ENCODE assay signal across 8 cellular contexts in genomic region chr18:56873441-56874140, GRCh38.
DNase-seq lines count a peak whose midpoint lies in the region; ATAC-seq and TF ChIP-seq lines count a peak whose summit lies in the region.

No MANE protein-coding gene starts in this region.

- no peaks in the 10 kb centered on the region for H3K36me3 Mint-ChIP-seq in glutamatergic neuron (ENCODE audit: unreplicated experiment)

- peaks cover 2% of the 10 kb centered on the region for H3K9me3 Mint-ChIP-seq in glutamatergic neuron (ENCODE audit: unreplicated experiment)

- H3K4me1 ChIP-seq in colonic mucosa: no peaks in the 10 kb centered on the region

- no peaks in the 10 kb centered on the region for H3K27me3 ChIP-seq in colonic mucosa

- intact Hi-C loops in colonic mucosa (cut with DNase I) (no loop called here), posterior vena cava (cut with DNase I) (no loop called here)

- no peak overlapping the region for H3K9ac ChIP-seq in colonic mucosa (ENCODE audit: low read depth in 2 of 2, low read length in 2 of 2)

- DNase-seq in NOMO-1 treated with DMSO at 0.1 percent for 48 hours (lab: John Stamatoyannopoulos, UW; ENCODE audit: unreplicated experiment) (peak; percentile 41), glutamatergic neuron (peak; percentile 66), nucleus accumbens (lab: John Stamatoyannopoulos, UW) (peak in 43 of 56 donors; percentile 1 to 69 (median 42)), colonic mucosa (no peak), posterior vena cava (ENCODE audit: low spot score) (no peak)
- no peak for DNase-seq in activated CD8-positive, alpha-beta memory T cell treated with anti-CD3 and anti-CD28 coated beads, Interleukin-2, amount 50 U/mL, for 48 hours

- no peaks in the 10 kb centered on the region for H3K36me3 ChIP-seq in colonic mucosa

- H3K27ac Mint-ChIP-seq in glutamatergic neuron (ENCODE audit: unreplicated experiment): peak overlapping the region; percentile 97

- H3K27me3 Mint-ChIP-seq in glutamatergic neuron (ENCODE audit: unreplicated experiment): peaks cover 3% of the 10 kb centered on the region

- H3K4me3 Mint-ChIP-seq in glutamatergic neuron (ENCODE audit: unreplicated experiment): peak overlapping the region; percentile 72

- TF ChIP-seq CTCF in glutamatergic neuron (IDR thresholded peaks at IDR 0.05; ENCODE audit: partially characterized antibody, unreplicated experiment) (no peak), colonic mucosa (IDR thresholded peaks at IDR 0.05) (no peak)

- TF ChIP-seq RAD21 in Ishikawa (IDR thresholded peaks at IDR 0.05; ENCODE audit: low read depth): no peak

- no peak for ATAC-seq in GM21423 (IDR thresholded peaks at IDR 0.05; ENCODE audit: unreplicated experiment)

- H3K9me3 ChIP-seq in colonic mucosa: no peaks in the 10 kb centered on the region

- H3K4me3 ChIP-seq in colonic mucosa: no peak overlapping the region

- no peak for TF ChIP-seq EP300 in Ishikawa (IDR thresholded peaks at IDR 0.05; ENCODE audit: borderline replicate concordance)

- H3K27ac ChIP-seq in colonic mucosa: no peak overlapping the region

- H3K4me1 Mint-ChIP-seq in glutamatergic neuron (ENCODE audit: low read depth, unreplicated experiment): peaks cover 31% of the 10 kb centered on the region

TF ChIP-seq in Ishikawa, 13 proteins besides CTCF, POLR2A, EP300 and RAD21:
- TF ChIP-seq NFIC (IDR thresholded peaks at IDR 0.05) (no peak), FOXM1 (IDR thresholded peaks at IDR 0.05; ENCODE audit: borderline replicate concordance, low read depth) (no peak), YY1 (IDR thresholded peaks at IDR 0.05; ENCODE audit: low read depth) (no peak)
- TF ChIP-seq, protein P1, sequence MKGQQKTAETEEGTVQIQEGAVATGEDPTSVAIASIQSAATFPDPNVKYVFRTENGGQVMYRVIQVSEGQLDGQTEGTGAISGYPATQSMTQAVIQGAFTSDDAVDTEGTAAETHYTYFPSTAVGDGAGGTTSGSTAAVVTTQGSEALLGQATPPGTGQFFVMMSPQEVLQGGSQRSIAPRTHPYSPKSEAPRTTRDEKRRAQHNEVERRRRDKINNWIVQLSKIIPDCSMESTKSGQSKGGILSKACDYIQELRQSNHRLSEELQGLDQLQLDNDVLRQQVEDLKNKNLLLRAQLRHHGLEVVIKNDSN (IDR thresholded peaks at IDR 0.05): peak; percentile 34; the same call in 1 of the 2 replicates

Comparison
In these comparisons a context has a peak if more than half of its experiments do, and no peak if none do; other contexts are left out.
1. DNase-seq: peak in NOMO-1 treated with DMSO at 0.1 percent for 48 hours (single experiment), glutamatergic neuron (single experiment) and nucleus accumbens (43 of 56); none in colonic mucosa (single experiment), activated CD8-positive, alpha-beta memory T cell treated with anti-CD3 and anti-CD28 coated beads, Interleukin-2, amount 50 U/mL, for 48 hours (single experiment) and posterior vena cava (single experiment).